Comparison of ENCODE assay signal across 8 cellular contexts in genomic region chrX:153765138-153766079, GRCh38. TPM values are rescaled to one million over a fixed set of nuclear protein-coding genes. Genes with fewer than 3 reads are reported as not detected.
A peak's percentile ranks its signal among the peaks of the same experiment; 100 is the strongest.
DNase-seq lines count a peak whose midpoint lies in the region; ATAC-seq, FAIRE-seq and TF ChIP-seq lines count a peak whose summit lies in the region.

No MANE protein-coding gene starts in this region.

- H3K4me2 ChIP-seq in PC-9: peak overlapping the region; percentile 83
- peak overlapping the region; percentile 55 for H3K4me2 ChIP-seq in endothelial cell of umbilical vein (ENCODE audit: insufficient read depth, low read length)

- H3K27ac ChIP-seq in PC-9 (no peak overlapping the region), endothelial cell of umbilical vein (ENCODE audit: insufficient read depth, low read depth, low read length) (peak overlapping the region; percentile 75)

- intact Hi-C loops in PC-9 (cut with micrococcal nuclease; ENCODE audit: unreplicated experiment) (loop anchor here (1.0 to 5.0 kb wide), 2 partner anchors 29 to 767 kb away; partner anchors contain the start of genes IDH3G and SSR4), endothelial cell of umbilical vein (cut with micrococcal nuclease) (loop anchor here (1.0 to 10.0 kb wide), 3 partner anchors 29 to 279 kb away; partner anchors contain the start of genes IDH3G and SSR4)

- peak; percentile 88 for FAIRE-seq in endothelial cell of umbilical vein (lab: Jason Lieb, UNC)

- TF ChIP-seq CTCF in PC-9 (conservative IDR thresholded peaks at IDR 0.05): no peak
- TF ChIP-seq CTCF in endothelial cell of umbilical vein (IDR thresholded peaks at IDR 0.05; ENCODE audit: extremely low read depth in 1 of 2, insufficient read depth in 1 of 2, low read depth in 1 of 2, low read length in 2 of 2): no peak

- no peaks in the 10 kb centered on the region for H3K9me3 ChIP-seq in PC-9 (ENCODE audit: insufficient read depth, low read depth)
- no peaks in the 10 kb centered on the region for H3K9me3 ChIP-seq in endothelial cell of umbilical vein (replicated peaks; ENCODE audit: control insufficient read depth, insufficient read depth, low read length)

- no peaks in the 10 kb centered on the region for H3K79me2 ChIP-seq in PC-9 (ENCODE audit: low read depth)
- H3K79me2 ChIP-seq in endothelial cell of umbilical vein (ENCODE audit: control insufficient read depth, insufficient read depth, low read length): no peaks in the 10 kb centered on the region

- H3K27me3 ChIP-seq in PC-9 (ENCODE audit: insufficient read depth, low read depth) (no peaks in the 10 kb centered on the region), endothelial cell of umbilical vein (ENCODE audit: control insufficient read depth in 2 of 2, insufficient read depth in 2 of 2, low read length in 2 of 2) (no peaks in the 10 kb centered on the region)

- H3K9ac ChIP-seq in endothelial cell of umbilical vein (replicated peaks; ENCODE audit: extremely low read depth, insufficient read depth, low read length): peak overlapping the region; percentile 42

- CTCF ChIA-PET in PC-9 (lab: Charles Lee): interaction anchor here (0.9 to 1.3 kb wide), 2 partner anchors 119 to 183 kb away, joined by 3 to 4 read pairs; no protein-coding TSS in a partner anchor
- CTCF ChIA-PET in endothelial cell of umbilical vein (lab: Charles Lee): interaction anchor here (0.8 to 4.6 kb wide), 3 partner anchors 14 to 184 kb away, joined by 3 to 68 read pairs (median 20); no protein-coding TSS in a partner anchor

- no TSS peak for BruUV-seq in PC-9 (replicated peaks; lab: Mats Ljungman, UMichigan)
- BruUV-seq in endothelial cell of umbilical vein (replicated peaks; lab: Mats Ljungman, UMichigan): no TSS peak

- H3K4me3 ChIP-seq in PC-9: peak overlapping the region; percentile 49; the same call in 1 of the 2 replicates
- H3K4me3 ChIP-seq in endothelial cell of umbilical vein (replicated peaks in 1 of 3; ENCODE audit: insufficient read depth in 1 of 3, low read depth in 1 of 3, low read length in 3 of 3): peak overlapping the region in 1 of 3 experiments; percentile 11

- H3F3A ChIP-seq in PC-9 (ENCODE audit: insufficient read depth, low read depth): no peaks in the 10 kb centered on the region

- H3K4me1 ChIP-seq in PC-9 (replicated peaks; ENCODE audit: insufficient read depth) (peaks cover 7% of the 10 kb centered on the region; the same call in 1 of the 2 replicates), endothelial cell of umbilical vein (ENCODE audit: control insufficient read depth, extremely low read depth, insufficient read depth, low read length) (peaks cover 20% of the 10 kb centered on the region)

- H4K20me1 ChIP-seq in PC-9 (ENCODE audit: insufficient read depth) (no peaks in the 10 kb centered on the region), endothelial cell of umbilical vein (replicated peaks; ENCODE audit: control insufficient read depth, extremely low read depth, insufficient read depth, low read length) (no peaks in the 10 kb centered on the region)

- no peaks in the 10 kb centered on the region for H3K36me3 ChIP-seq in PC-9 (ENCODE audit: low read depth)
- peaks cover 0 to 1% of the 10 kb centered on the region in 2 experiments for H3K36me3 ChIP-seq in endothelial cell of umbilical vein (ENCODE audit: control insufficient read depth in 2 of 2, extremely low read depth in 1 of 2, insufficient read depth in 2 of 2, low read length in 2 of 2)

- H2AFZ ChIP-seq in PC-9 (no peak overlapping the region), endothelial cell of umbilical vein (ENCODE audit: low read depth, low read length) (peak overlapping the region; percentile 31)

- TF ChIP-seq POLR2A in endothelial cell of umbilical vein (IDR thresholded peaks at IDR 0.05; ENCODE audit: low read depth, low read length): no peak

- DNase-seq in C1 segment of cervical spinal cord (lab: John Stamatoyannopoulos, UW) (peak in 13 of 14 donors; percentile 39 to 92 (median 85)), PC-9 (peak in 1 of 2 experiments; percentile 34), endothelial cell of umbilical vein (ENCODE audit: low read depth, low spot score) (peak; percentile 52), occipital lobe (lab: John Stamatoyannopoulos, UW) (peak; percentile 82)
- no peak for DNase-seq in stimulated activated CD4-positive, alpha-beta T cell treated with anti-CD3 and anti-CD28 coated beads, Interleukin-1b, Interleukin-23, amount 100 ng/mL, for 48 hours
- DNase-seq in stimulated activated naive CD4-positive, alpha-beta T cell (lab: John Stamatoyannopoulos, UW): no peak

- no peaks in the 10 kb centered on the region for H3K9me2 ChIP-seq in PC-9 (ENCODE audit: insufficient read depth)

- POLR2A ChIA-PET in PC-9 (lab: Charles Lee; ENCODE audit: unreplicated experiment) (interaction anchor here (0.6 to 0.7 kb wide), 3 partner anchors 44 to 163 kb away, joined by 4 to 9 read pairs (median 4); no protein-coding TSS in a partner anchor), endothelial cell of umbilical vein (lab: Charles Lee) (interaction anchor here (0.8 kb wide), 1 partner anchor 161 kb away, joined by 3 read pairs; the partner anchor contains the start of gene ARHGAP4)

- ATAC-seq in GM21447 (IDR thresholded peaks at IDR 0.05; ENCODE audit: unreplicated experiment) (no peak), HG03196 (IDR thresholded peaks at IDR 0.05; ENCODE audit: unreplicated experiment) (no peak)

- H3K9me1 ChIP-seq in endothelial cell of umbilical vein (replicated peaks; ENCODE audit: control insufficient read depth, extremely low read depth, insufficient read depth, low read length): no peaks in the 10 kb centered on the region

- dilution Hi-C loops in endothelial cell of umbilical vein (cut with MboI; ENCODE audit: extremely low pct_ligation_motif_present, low sequenced_read_pairs): no loop called here

TF ChIP-seq in endothelial cell of umbilical vein, 7 proteins besides CTCF, POLR2A, EP300 and RAD21 (continues in another document):
- TF ChIP-seq GATA2 (IDR thresholded peaks at IDR 0.05; ENCODE audit: insufficient read depth, insufficient read length, low read depth, low read length) (no peak), POLR2AphosphoS5 (IDR thresholded peaks at IDR 0.05; ENCODE audit: insufficient read depth, low read depth, low read length) (peak; percentile 52), MYC (IDR thresholded peaks at IDR 0.05; ENCODE audit: low read depth, low read length) (no peak)

RNA-seq across cellular contexts. Expression of gene PLXNB3, which starts 1.4 kb away (rescaled TPM):
- total RNA-seq in PC-9 (2021) (39.4 and 41.4 TPM in 2 replicates), endothelial cell of umbilical vein (29.7 and 31.4 TPM in 2 replicates), occipital lobe (0.47 TPM)
- 19.0 and 27.1 TPM in 2 replicates for polyA plus RNA-seq in endothelial cell of umbilical vein
- polyA plus RNA-seq in endothelial cell of umbilical vein (2011; cell fraction: cytosol; rRNA removed): 9.5 and 17.0 TPM in 2 replicates
- 127 and 160 TPM in 2 replicates for polyA plus RNA-seq in endothelial cell of umbilical vein (2011; cell fraction: nucleus; rRNA removed)
- polyA plus RNA-seq in endothelial cell of umbilical vein (2012): 23.3 and 35.6 TPM in 2 replicates
- polyA minus RNA-seq in endothelial cell of umbilical vein: 20.0 and 36.5 TPM in 2 replicates
- polyA minus RNA-seq in endothelial cell of umbilical vein (2011; cell fraction: cytosol; rRNA and poly(A)+ RNA removed): 0.20 TPM
- polyA minus RNA-seq in endothelial cell of umbilical vein (2011; cell fraction: nucleus; rRNA and poly(A)+ RNA removed): 24.5 and 40.3 TPM in 2 replicates

RNA-seq across cellular contexts. Expression of gene SRPK3, which starts 15.4 kb away (rescaled TPM):
- total RNA-seq in PC-9 (2021) (0.40 and 0.46 TPM in 2 replicates), endothelial cell of umbilical vein (0.18 and 0.40 TPM in 2 replicates), occipital lobe (0.16 TPM)
- 0.25 and 0.29 TPM in 2 replicates for polyA plus RNA-seq in endothelial cell of umbilical vein
- polyA plus RNA-seq in endothelial cell of umbilical vein (2011; cell fraction: cytosol; rRNA removed): 0.04 and 0.07 TPM in 2 replicates
- 1.2 and 2.3 TPM in 2 replicates for polyA plus RNA-seq in endothelial cell of umbilical vein (2011; cell fraction: nucleus; rRNA removed)
- polyA plus RNA-seq in endothelial cell of umbilical vein (2012): 0.15 and 0.22 TPM in 2 replicates
- polyA minus RNA-seq in endothelial cell of umbilical vein: 0.04 and 0.12 TPM in 2 replicates
- not detected for polyA minus RNA-seq in endothelial cell of umbilical vein (2011; cell fraction: cytosol; rRNA and poly(A)+ RNA removed)
- 0.24 and 0.38 TPM in 2 replicates for polyA minus RNA-seq in endothelial cell of umbilical vein (2011; cell fraction: nucleus; rRNA and poly(A)+ RNA removed)

RNA-seq across cellular contexts. Expression of gene IDH3G, which starts 28.8 kb away (rescaled TPM):
- total RNA-seq in PC-9 (2021) (47.7 and 63.4 TPM in 2 replicates), endothelial cell of umbilical vein (57.7 and 60.7 TPM in 2 replicates), occipital lobe (29.0 TPM)
- 116 and 128 TPM in 2 replicates for polyA plus RNA-seq in endothelial cell of umbilical vein
- polyA plus RNA-seq in endothelial cell of umbilical vein (2011; cell fraction: cytosol; rRNA removed): 74.9 and 81.8 TPM in 2 replicates
- polyA plus RNA-seq in endothelial cell of umbilical vein (2011; cell fraction: nucleus; rRNA removed): 171 and 195 TPM in 2 replicates
- polyA plus RNA-seq in endothelial cell of umbilical vein (2012): 62.6 and 84.3 TPM in 2 replicates
- 110 and 139 TPM in 2 replicates for polyA minus RNA-seq in endothelial cell of umbilical vein
- 64.6 TPM for polyA minus RNA-seq in endothelial cell of umbilical vein (2011; cell fraction: cytosol; rRNA and poly(A)+ RNA removed)
- polyA minus RNA-seq in endothelial cell of umbilical vein (2011; cell fraction: nucleus; rRNA and poly(A)+ RNA removed): 33.7 and 41.7 TPM in 2 replicates

RNA-seq across cellular contexts. Expression of gene SSR4, which starts 29.1 kb away (rescaled TPM):
- 223 and 310 TPM in 2 replicates for total RNA-seq in PC-9 (2021)
- 235 and 242 TPM in 2 replicates for total RNA-seq in endothelial cell of umbilical vein
- polyA plus RNA-seq in endothelial cell of umbilical vein: 732 and 1,321 TPM in 2 replicates
- 504 and 615 TPM in 2 replicates for polyA plus RNA-seq in endothelial cell of umbilical vein (2011; cell fraction: cytosol; rRNA removed)
- polyA plus RNA-seq in endothelial cell of umbilical vein (2011; cell fraction: nucleus; rRNA removed): 169 and 228 TPM in 2 replicates
- 322 and 459 TPM in 2 replicates for polyA plus RNA-seq in endothelial cell of umbilical vein (2012)
- polyA minus RNA-seq in endothelial cell of umbilical vein: 186 and 198 TPM in 2 replicates
- 273 TPM for polyA minus RNA-seq in endothelial cell of umbilical vein (2011; cell fraction: cytosol; rRNA and poly(A)+ RNA removed)
- polyA minus RNA-seq in endothelial cell of umbilical vein (2011; cell fraction: nucleus; rRNA and poly(A)+ RNA removed): 32.9 and 39.6 TPM in 2 replicates
- 78.9 TPM for total RNA-seq in occipital lobe

RNA-seq across cellular contexts. Expression of gene ABCD1, which starts 40.8 kb away (rescaled TPM):
- total RNA-seq in PC-9 (2021): 40.0 and 44.9 TPM in 2 replicates
- 12.9 and 14.3 TPM in 2 replicates for total RNA-seq in endothelial cell of umbilical vein
- polyA plus RNA-seq in endothelial cell of umbilical vein: 9.1 and 11.3 TPM in 2 replicates
- polyA plus RNA-seq in endothelial cell of umbilical vein (2011; cell fraction: cytosol; rRNA removed): 5.3 and 6.9 TPM in 2 replicates
- polyA plus RNA-seq in endothelial cell of umbilical vein (2011; cell fraction: nucleus; rRNA removed): 12.7 and 14.2 TPM in 2 replicates
- 12.1 and 13.4 TPM in 2 replicates for polyA plus RNA-seq in endothelial cell of umbilical vein (2012)
- polyA minus RNA-seq in endothelial cell of umbilical vein: 8.7 and 10.7 TPM in 2 replicates
- polyA minus RNA-seq in endothelial cell of umbilical vein (2011; cell fraction: cytosol; rRNA and poly(A)+ RNA removed): 21.5 TPM
- 6.3 and 11.1 TPM in 2 replicates for polyA minus RNA-seq in endothelial cell of umbilical vein (2011; cell fraction: nucleus; rRNA and poly(A)+ RNA removed)
- total RNA-seq in occipital lobe: 5.0 TPM

Comparison
In these comparisons a context has a peak if more than half of its experiments do, and no peak if none do; other contexts are left out.
1. DNase-seq: peak in C1 segment of cervical spinal cord (13 of 14), endothelial cell of umbilical vein (single experiment) and occipital lobe (single experiment); none in stimulated activated CD4-positive, alpha-beta T cell treated with anti-CD3 and anti-CD28 coated beads, Interleukin-1b, Interleukin-23, amount 100 ng/mL, for 48 hours (single experiment) and stimulated activated naive CD4-positive, alpha-beta T cell (0 of 6).
2. RNA of gene PLXNB3, which starts 1.4 kb away (total RNA-seq): 39.4 to 41.4 TPM in PC-9 and 29.7 to 31.4 TPM in endothelial cell of umbilical vein; 0.47 TPM in occipital lobe (single experiment); every median in the first group is over 10 times any median in the second.